7 cellular contexts compared by ENCODE assay signal in genomic region chr16:87862597-87863326, GRCh38. TPM values are rescaled to one million over a fixed set of nuclear protein-coding genes. Genes with fewer than 3 reads are reported as not detected.
A peak's percentile ranks its signal among the peaks of the same experiment; 100 is the strongest.
DNase-seq lines count a peak whose midpoint lies in the region; ATAC-seq, FAIRE-seq and TF ChIP-seq lines count a peak whose summit lies in the region.
"Not testable (repeated sequence)": the region's sequence is repeated elsewhere in the genome, so short reads cannot be mapped to it uniquely, and the experiment has no call there.

No MANE protein-coding gene starts in this region.

- H3K23me2 ChIP-seq in H1 (ENCODE audit: low read depth, low read length), result not testable (repeated sequence)

- not testable (repeated sequence) for H3K9me3 Mint-ChIP-seq in activated CD4-positive, alpha-beta T cell treated with anti-CD3 and anti-CD28 coated beads, Interleukin-2, amount 10 ng/mL, durations not matched to agents 24 days and 14 days; activated naive CD4-positive, alpha-beta T cell treated with anti-CD3 and anti-CD28 coated beads, Interleukin-2, amount 50 U/mL, for 24 hours; memory B cell

- H3K4me1 Mint-ChIP-seq in activated CD4-positive, alpha-beta T cell treated with anti-CD3 and anti-CD28 coated beads, Interleukin-2, amount 10 ng/mL, durations not matched to agents 24 days and 14 days, result peaks cover 54% of the 10 kb centered on the region
- H3K4me1 Mint-ChIP-seq in activated naive CD4-positive, alpha-beta T cell treated with anti-CD3 and anti-CD28 coated beads, Interleukin-2, amount 50 U/mL, for 24 hours, result peaks cover 30% of the 10 kb centered on the region
- H3K4me1 Mint-ChIP-seq in memory B cell, result peaks cover 21% of the 10 kb centered on the region

- H3K27me3 Mint-ChIP-seq in activated CD4-positive, alpha-beta T cell treated with anti-CD3 and anti-CD28 coated beads, Interleukin-2, amount 10 ng/mL, durations not matched to agents 24 days and 14 days; activated naive CD4-positive, alpha-beta T cell treated with anti-CD3 and anti-CD28 coated beads, Interleukin-2, amount 50 U/mL, for 24 hours; memory B cell: not testable (repeated sequence)

- H3K56ac ChIP-seq in H1 (replicated peaks; ENCODE audit: insufficient read length, low read depth, low read length), result not testable (repeated sequence)

- H3K4ac ChIP-seq in H1 (replicated peaks; ENCODE audit: insufficient read length, low read depth, low read length), result not testable (repeated sequence)

- H2AFZ ChIP-seq in H1 (ENCODE audit: low read length), result not testable (repeated sequence)

- peaks cover 77% of the 10 kb centered on the region for H3K36me3 Mint-ChIP-seq in activated CD4-positive, alpha-beta T cell treated with anti-CD3 and anti-CD28 coated beads, Interleukin-2, amount 10 ng/mL, durations not matched to agents 24 days and 14 days (ENCODE audit: low read depth)
- H3K36me3 Mint-ChIP-seq in activated naive CD4-positive, alpha-beta T cell treated with anti-CD3 and anti-CD28 coated beads, Interleukin-2, amount 50 U/mL, for 24 hours, result peaks cover 28% of the 10 kb centered on the region
- not testable (repeated sequence) for H3K36me3 Mint-ChIP-seq in memory B cell

- not testable (repeated sequence) for H3K27ac ChIP-seq in H1 (ENCODE audit: low read depth, low read length)
- peak overlapping the region; percentile 8 to 87 (median 80) for H3K27ac ChIP-seq in sigmoid colon

- TF ChIP-seq RAD21 in H1 (IDR thresholded peaks at IDR 0.05 in 1 of 2, conservative IDR thresholded peaks at IDR 0.05 in 1 of 2; ENCODE audit: low read depth in 2 of 2, low read length in 2 of 2), result not testable (repeated sequence)

- peak overlapping the region; percentile 97 for H3K4me3 Mint-ChIP-seq in activated CD4-positive, alpha-beta T cell treated with anti-CD3 and anti-CD28 coated beads, Interleukin-2, amount 10 ng/mL, durations not matched to agents 24 days and 14 days
- peak overlapping the region; percentile 99 for H3K4me3 Mint-ChIP-seq in activated naive CD4-positive, alpha-beta T cell treated with anti-CD3 and anti-CD28 coated beads, Interleukin-2, amount 50 U/mL, for 24 hours
- H3K4me3 Mint-ChIP-seq in memory B cell, result not testable (repeated sequence)

- H2AK5ac ChIP-seq in H1 (ENCODE audit: low read depth, low read length), result not testable (repeated sequence)

- H3K4me3 ChIP-seq in H1 (ENCODE audit: extremely low read depth in 1 of 4, insufficient read depth in 2 of 4, low read depth in 3 of 4, low read length in 4 of 4); sigmoid colon: not testable (repeated sequence)

- H3K23ac ChIP-seq in H1 (ENCODE audit: insufficient read length), result not testable (repeated sequence)

- DNase-seq in DMS 273 (lab: John Stamatoyannopoulos, UW; ENCODE audit: unreplicated experiment) (peak; percentile 38), NCI-H69 (lab: John Stamatoyannopoulos, UW) (peak; percentile 14)
- not testable (repeated sequence) for DNase-seq in activated CD4-positive, alpha-beta T cell treated with anti-CD3 and anti-CD28 coated beads, Interleukin-2, amount 10 ng/mL, durations not matched to agents 24 days and 14 days; H1 (ENCODE audit: low read depth in 1 of 2, low spot score in 2 of 2); memory B cell (ENCODE audit: low spot score in 2 of 2); sigmoid colon

- intact Hi-C loops in activated CD4-positive, alpha-beta T cell treated with anti-CD3 and anti-CD28 coated beads, Interleukin-2, amount 10 ng/mL, durations not matched to agents 24 days and 14 days (cut with micrococcal nuclease); sigmoid colon (cut with DNase I): not testable (repeated sequence)

- H3K9ac ChIP-seq in H1 (replicated peaks in 1 of 4; ENCODE audit: extremely low read depth in 1 of 4, low read depth in 3 of 4, low read length in 3 of 4), result not testable (repeated sequence)

- not testable (repeated sequence) for TF ChIP-seq CTCF in H1 (IDR thresholded peaks at IDR 0.05; ENCODE audit: control extremely low read depth in 1 of 3, insufficient read depth in 1 of 3, low read depth in 1 of 3, low read length in 3 of 3); sigmoid colon (IDR thresholded peaks at IDR 0.05)

- H3K4me1 ChIP-seq in H1 (replicated peaks in 1 of 4; ENCODE audit: control insufficient read depth in 3 of 4, insufficient read depth in 4 of 4, low read length in 3 of 4), result not testable (repeated sequence)
- peaks cover 0 to 96% (median 69%) of the 10 kb centered on the region in 4 donors for H3K4me1 ChIP-seq in sigmoid colon

- not testable (repeated sequence) for H3K18ac ChIP-seq in H1 (ENCODE audit: extremely low read depth, low read length)

- peaks cover 0 to 28% (median 16%) of the 10 kb centered on the region in 4 experiments; a peak in 5 of 7 replicates for H3K27me3 ChIP-seq in H1 (replicated peaks in 1 of 4; ENCODE audit: control insufficient read depth in 3 of 4, extremely low read depth in 1 of 4, insufficient read depth in 3 of 4, low read length in 3 of 4)
- H3K27me3 ChIP-seq in sigmoid colon, result not testable (repeated sequence)

- H2BK5ac ChIP-seq in H1 (ENCODE audit: low read depth, low read length), result not testable (repeated sequence)

- H2BK15ac ChIP-seq in H1 (ENCODE audit: low read length), result not testable (repeated sequence)

- H3K79me2 ChIP-seq in H1 (ENCODE audit: control insufficient read depth in 1 of 2, insufficient read depth in 2 of 2, low read length in 2 of 2), result peaks cover 9 to 80% of the 10 kb centered on the region in 2 experiments; a peak in 3 of 4 replicates

- H2BK12ac ChIP-seq in H1 (ENCODE audit: low read depth, low read length), result not testable (repeated sequence)

- peaks cover 0 to 26% (median under 1%) of the 10 kb centered on the region in 4 experiments; a peak in 4 of 8 replicates for H3K36me3 ChIP-seq in H1 (ENCODE audit: control insufficient read depth in 2 of 4, insufficient read depth in 4 of 4, low read length in 3 of 4)
- H3K36me3 ChIP-seq in sigmoid colon, result not testable (repeated sequence)

- POLR2A ChIA-PET in H1 (lab: Charles Lee; ENCODE audit: partially characterized antibody), result interaction anchor here (22.5 to 27.1 kb wide), 2 partner anchors 3 to 14 kb away, joined by 507 read pairs; partner anchors contain the start of gene SLC7A5

- 96% methylated on average over 24 of the region's 26 CpGs; no CpG with 5 or more reads in 1 of the 2 experiments for WGBS in H1 (ENCODE audit: extremely low coverage in 1 of 2, insufficient coverage in 1 of 2, insufficient read length in 1 of 2, insufficient replicate concordance in 2 of 2, low coverage in 1 of 2, low lambda C conversion rate in 2 of 2, missing lambda C conversion rate in 1 of 2), 2 experiments
- 89 to 92% methylated on average over 26 of the region's 26 CpGs for WGBS in sigmoid colon, 2 donors

- peak overlapping the region; percentile 68; the same call in 1 of the 2 replicates for H4K8ac ChIP-seq in H1 (ENCODE audit: extremely low read depth, insufficient read depth, low read length)

- not testable (repeated sequence) for H4K91ac ChIP-seq in H1 (replicated peaks; ENCODE audit: insufficient read length, low read length)

- H3K4me2 ChIP-seq in H1 (ENCODE audit: insufficient read depth in 1 of 2, low read depth in 2 of 2, low read length in 2 of 2), result not testable (repeated sequence)

- not testable (repeated sequence) for H3K79me1 ChIP-seq in H1 (ENCODE audit: low read depth, low read length)

- ATAC-seq in memory B cell (ENCODE audit: low read depth), result peak; percentile 62

- H3K14ac ChIP-seq in H1 (ENCODE audit: insufficient read length), result not testable (repeated sequence)

- not testable (repeated sequence) for H2BK120ac ChIP-seq in H1 (replicated peaks; ENCODE audit: low read depth, low read length)

- peak overlapping the region; percentile 37 for H3K27ac Mint-ChIP-seq in activated CD4-positive, alpha-beta T cell treated with anti-CD3 and anti-CD28 coated beads, Interleukin-2, amount 10 ng/mL, durations not matched to agents 24 days and 14 days
- not testable (repeated sequence) for H3K27ac Mint-ChIP-seq in activated naive CD4-positive, alpha-beta T cell treated with anti-CD3 and anti-CD28 coated beads, Interleukin-2, amount 50 U/mL, for 24 hours; memory B cell

- TF ChIP-seq EP300 in H1 (IDR thresholded peaks at IDR 0.05; ENCODE audit: borderline replicate concordance in 1 of 2, low read depth in 2 of 2, low read length in 2 of 2); sigmoid colon (IDR thresholded peaks at IDR 0.05): not testable (repeated sequence)

- not testable (repeated sequence) for H3K9me3 ChIP-seq in H1 (ENCODE audit: insufficient read depth in 2 of 2, low read depth in 1 of 2, low read length in 1 of 2); sigmoid colon

- not testable (repeated sequence) for TF ChIP-seq POLR2A in H1 (IDR thresholded peaks at IDR 0.05; ENCODE audit: control extremely low read depth in 1 of 2, low read depth in 2 of 2, low read length in 2 of 2); sigmoid colon (IDR thresholded peaks at IDR 0.05)

- not testable (repeated sequence) for H2BK20ac ChIP-seq in H1 (ENCODE audit: low read length)

- CTCF ChIA-PET in H1 (lab: Charles Lee; ENCODE audit: partially characterized antibody), result interaction anchor here (4.0 to 12.4 kb wide), 2 partner anchors 11 to 83 kb away, joined by 18 to 181 read pairs; no protein-coding TSS in a partner anchor

- H4K20me1 ChIP-seq in H1 (replicated peaks in 1 of 2; ENCODE audit: control insufficient read depth in 1 of 2, insufficient read depth in 2 of 2, low read length in 2 of 2), result peaks cover 12 to 17% of the 10 kb centered on the region in 2 experiments

- FAIRE-seq in H1 (lab: Jason Lieb, UNC), result not testable (repeated sequence)

- H4K5ac ChIP-seq in H1 (ENCODE audit: insufficient read length, low read depth, low read length), result not testable (repeated sequence)

RNA-seq across cellular contexts. Expression of gene SLC7A5, which starts 6.5 kb away (rescaled TPM):
- 408 and 410 TPM in 2 replicates for total RNA-seq in activated CD4-positive, alpha-beta T cell treated with anti-CD3 and anti-CD28 coated beads, Interleukin-2, amount 10 ng/mL, durations not matched to agents 24 days and 14 days
- 327 and 341 TPM in 2 replicates for total RNA-seq in H1 (2021; fragmentation: NEBNext Ultra II Directional; extraction: Animal tissue kit (Norgen Biotek cat#: 25700))
- polyA plus RNA-seq in H1 (2011; rRNA removed) (68.2 and 161 TPM in 2 replicates), sigmoid colon (10 to 100 TPM in 1 of 3 donors, 1 to 10 TPM in 1, under 1 TPM in 1; 0.60 to 44.5 (median 1.2) TPM)
- 65.1 TPM for polyA plus RNA-seq in H1 (2011; cell fraction: cytosol; rRNA removed)
- polyA plus RNA-seq in H1 (2011; cell fraction: nucleus; rRNA removed), result 122 TPM
- 126 to 176 TPM (median 151 TPM) in 4 replicates for polyA plus RNA-seq in H1 (2012, experiment 1 of 2)
- 202 TPM for polyA plus RNA-seq in H1 (2012, experiment 2 of 2)
- polyA plus RNA-seq in H1 (2013, experiment 1 of 2), result 316 TPM
- polyA plus RNA-seq in H1 (2013, experiment 2 of 2), result 381 TPM
- 34.4 and 63.7 TPM in 2 replicates for polyA minus RNA-seq in H1 (2011; rRNA and poly(A)+ RNA removed)
- 84.2 TPM for polyA minus RNA-seq in H1 (2011; cell fraction: cytosol; rRNA and poly(A)+ RNA removed)
- 42.4 TPM for polyA minus RNA-seq in H1 (2011; cell fraction: nucleus; rRNA and poly(A)+ RNA removed)
- total RNA-seq in sigmoid colon, result 1 to 10 TPM; 2.9 to 8.1 (median 3.6) TPM

Comparison
In these comparisons a context has a peak if more than half of its experiments do, and no peak if none do; other contexts are left out.
1. RNA of gene SLC7A5, which starts 6.5 kb away (total RNA-seq): 408 to 410 TPM in activated CD4-positive, alpha-beta T cell treated with anti-CD3 and anti-CD28 coated beads, Interleukin-2, amount 10 ng/mL, durations not matched to agents 24 days and 14 days and 327 to 341 TPM in H1; 2.9 to 8.1 TPM in sigmoid colon; every median in the first group is over 10 times any median in the second.